8 cellular contexts compared by ENCODE assay signal in genomic region chr16:85056211-85056748, GRCh38. TPM values are rescaled to one million over a fixed set of nuclear protein-coding genes. Genes with fewer than 3 reads are reported as not detected.
DNase-seq lines count a peak whose midpoint lies in the region; ATAC-seq and TF ChIP-seq lines count a peak whose summit lies in the region.

No MANE protein-coding gene starts in this region.

- peaks cover 0 to 32% (median 23%) of the 10 kb centered on the region in 4 donors for H3K4me1 ChIP-seq in sigmoid colon

- peak; percentile 17 for TF ChIP-seq CTCF in GM12864 (IDR thresholded peaks at IDR 0.05; ENCODE audit: low read depth, low read length, missing control alignments)
- peak; percentile 31 for TF ChIP-seq CTCF in foreskin fibroblast (IDR thresholded peaks at IDR 0.05; ENCODE audit: low read depth, low read length)
- TF ChIP-seq CTCF in sigmoid colon (IDR thresholded peaks at IDR 0.05) = peak in 3 of 4 experiments; percentile 11 to 45 (median 32)

- H3K4me1 Mint-ChIP-seq in T-helper 17 cell = peaks cover 35% of the 10 kb centered on the region

- intact Hi-C loops in sigmoid colon (cut with DNase I) = no loop called here

- no peak for TF ChIP-seq EP300 in sigmoid colon (IDR thresholded peaks at IDR 0.05)

- no peaks in the 10 kb centered on the region for H3K27me3 Mint-ChIP-seq in T-helper 17 cell

- peak overlapping the region; percentile 98 for H3K27ac Mint-ChIP-seq in T-helper 17 cell

- peaks cover 0 to 5% (median 0%) of the 10 kb centered on the region in 4 donors for H3K36me3 ChIP-seq in sigmoid colon

- no peaks in the 10 kb centered on the region for H3K27me3 ChIP-seq in sigmoid colon

- peak overlapping the region; percentile 89 for H3K4me3 Mint-ChIP-seq in T-helper 17 cell

- no peak for TF ChIP-seq POLR2A in sigmoid colon (IDR thresholded peaks at IDR 0.05)

- peak overlapping the region; percentile 76 to 84 (median 79) for H3K27ac ChIP-seq in sigmoid colon

- H3K9me3 ChIP-seq in T-helper 17 cell (ENCODE audit: control insufficient read depth, low read length, poor library complexity, severe bottlenecking) (no peaks in the 10 kb centered on the region), sigmoid colon (no peaks in the 10 kb centered on the region)

- no peak overlapping the region for H3K4me3 ChIP-seq in GM12864 (ENCODE audit: low read depth, low read length)
- no peak overlapping the region for H3K4me3 ChIP-seq in foreskin fibroblast (ENCODE audit: low read depth in 1 of 2, low read length in 2 of 2)
- peak overlapping the region in 2 of 4 donors; percentile 33 to 36 for H3K4me3 ChIP-seq in sigmoid colon

- WGBS in sigmoid colon, 2 donors = 78 to 93% methylated on average over 16 of the region's 16 CpGs

- ATAC-seq in T-helper 17 cell = no peak
- no peak for ATAC-seq in GM21786 (IDR thresholded peaks at IDR 0.05; ENCODE audit: unreplicated experiment)
- no peak for ATAC-seq in HG02763 (IDR thresholded peaks at IDR 0.05; ENCODE audit: unreplicated experiment)
- no peak for ATAC-seq in HG02885 (IDR thresholded peaks at IDR 0.05; ENCODE audit: poor library complexity, unreplicated experiment)

- DNase-seq in GM12864 (ENCODE audit: low read depth) (no peak), T-helper 17 cell (no peak), foreskin fibroblast (peak in 1 of 2 donors; percentile 42), sigmoid colon (no peak)
- no peak for DNase-seq in stimulated activated naive CD4-positive, alpha-beta T cell treated with Interleukin-2 at 50 U/mL for 16 hours (lab: John Stamatoyannopoulos, UW)

- H3K36me3 Mint-ChIP-seq in T-helper 17 cell (ENCODE audit: low read depth) = no peaks in the 10 kb centered on the region

RNA-seq across cellular contexts. Expression of gene KIAA0513, which starts 28.7 kb away (rescaled TPM):
- total RNA-seq in T-helper 17 cell = 10 to 100 TPM in 1 of 2 donors, 1 to 10 TPM in 1; 8.1 to 35.0 TPM
- 10 to 100 TPM; 18.6 to 40.2 (median 26.4) TPM for total RNA-seq in sigmoid colon
- 10 to 100 TPM in 2 of 3 donors, 1 to 10 TPM in 1; 8.4 to 14.8 (median 10.6) TPM for polyA plus RNA-seq in sigmoid colon

RNA-seq across cellular contexts. Expression of gene ZDHHC7, which starts 44.9 kb away (rescaled TPM):
- total RNA-seq in T-helper 17 cell (10 to 100 TPM; 35.4 to 46.6 TPM), sigmoid colon (10 to 100 TPM; 56.2 to 69.5 (median 63.7) TPM)
- 10 to 100 TPM; 20.8 to 40.1 (median 22.2) TPM for polyA plus RNA-seq in sigmoid colon

RNA-seq across cellular contexts. Expression of gene CIBAR2, which starts 56.0 kb away (rescaled TPM):
- total RNA-seq in T-helper 17 cell = not detected
- total RNA-seq in sigmoid colon = not detected
- polyA plus RNA-seq in sigmoid colon = not detected
